In genomic region chr2:145744541-145745386, GRCh38 we compare ENCODE assay signal across 1 cellular context.
TF ChIP-seq lines count a peak whose summit lies in the region.

No MANE protein-coding gene starts in this region.

TF ChIP-seq in H1, 55 proteins besides CTCF, POLR2A, EP300 and RAD21 (continued from another document):
- TF ChIP-seq ATF3 (IDR thresholded peaks at IDR 0.05; ENCODE audit: insufficient read depth, low read depth, low read length) (no peak), GABPA (IDR thresholded peaks at IDR 0.05; ENCODE audit: borderline replicate concordance, insufficient read depth, low read length) (no peak), SIRT6 (IDR thresholded peaks at IDR 0.05; ENCODE audit: low read length) (no peak), EZH2 (IDR thresholded peaks at IDR 0.05; ENCODE audit: low read depth, low read length, severe bottlenecking) (no peak), CBX5 (IDR thresholded peaks at IDR 0.05; ENCODE audit: low read depth, low read length) (no peak), KDM4A (IDR thresholded peaks at IDR 0.05; ENCODE audit: low read depth, low read length, severe bottlenecking) (no peak), TEAD4 (IDR thresholded peaks at IDR 0.05; ENCODE audit: low read depth, low read length) (no peak), POLR2AphosphoS5 (IDR thresholded peaks at IDR 0.05; ENCODE audit: low read depth, low read length) (no peak), CHD7 (IDR thresholded peaks at IDR 0.05; ENCODE audit: insufficient replicate concordance, low read length) (no peak), NRF1 (IDR thresholded peaks at IDR 0.05; ENCODE audit: low read depth, low read length) (no peak), MAX (IDR thresholded peaks at IDR 0.05) (no peak), SP2 (IDR thresholded peaks at IDR 0.05; ENCODE audit: low read length) (no peak), CHD1 (IDR thresholded peaks at IDR 0.05; ENCODE audit: low read depth, low read length) (no peak), RXRA (IDR thresholded peaks at IDR 0.05; ENCODE audit: insufficient read depth, low read depth, low read length) (no peak)
